In the genomic region with DNA sequence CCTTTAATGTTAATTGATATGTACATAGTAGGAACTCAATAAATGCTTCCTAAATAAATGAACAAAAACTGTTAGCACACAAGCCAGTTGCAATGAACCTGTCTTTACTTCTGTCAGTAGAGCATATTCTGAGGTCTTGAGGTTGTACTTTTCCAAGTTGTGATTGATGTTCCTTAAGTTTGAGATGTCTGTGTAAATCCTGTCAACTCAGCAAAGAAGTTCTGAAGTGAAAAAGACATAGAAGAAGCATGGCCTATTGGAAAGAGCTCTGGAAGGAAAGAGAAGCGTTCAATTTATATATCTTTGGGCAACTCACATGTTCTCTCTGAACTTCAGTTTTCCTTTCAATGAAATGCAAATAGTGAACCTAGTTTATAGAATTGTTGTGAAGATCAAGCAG, we compare ENCODE assay signal across 7 cellular contexts.
"Had no signal": no experiment of that assay in that cellular context is flagged by ENCODE, and none has a peak within 500 bp of the region (broad histone marks: within the 10 kb centered on the region; RNA-seq: fewer than 3 reads in every experiment).

No MANE protein-coding gene starts in this region.

- DNase-seq: IMR-90, KBM-7, KG1 had no signal

- FAIRE-seq: HTR-8/SVneo, K562 had no signal

- H3K4me2 ChIP-seq: KMS-11 had no signal

- H3K9ac ChIP-seq: KMS-11 had no signal

- H3K27ac ChIP-seq: HL-60, KMS-11 had no signal

- H3K4me3 ChIP-seq: K562 had no signal

- ATAC-seq: K562 had no signal
